In genomic region chr6:53648571-53648970, GRCh38 we compare ENCODE assay signal across 25 cellular contexts. TPM values are rescaled to one million over a fixed set of nuclear protein-coding genes. Genes with fewer than 3 reads are reported as not detected.
DNase-seq lines count a peak whose midpoint lies in the region; ATAC-seq and TF ChIP-seq lines count a peak whose summit lies in the region.
"Had no signal": no experiment of that assay in that cellular context is flagged by ENCODE, and none has a peak within 500 bp of the region (broad histone marks: within the 10 kb centered on the region; RNA-seq: fewer than 3 reads in every experiment).

No MANE protein-coding gene starts in this region.

- H3K27me3 Mint-ChIP-seq in stimulated activated naive CD8-positive, alpha-beta T cell treated with anti-CD3 and anti-CD28 coated beads, Interleukin-15, Interleukin-2, amounts not matched to agents 100 ng/mL and 50 ng/mL, for 24 hours, result no peaks in the 10 kb centered on the region
- H3K27me3 Mint-ChIP-seq in stimulated activated naive CD8-positive, alpha-beta T cell treated with anti-CD3 and anti-CD28 coated beads, Interleukin-15, amount 100 ng/mL, for 72 hours, result peaks cover 6% of the 10 kb centered on the region
- no peaks in the 10 kb centered on the region for H3K27me3 Mint-ChIP-seq in T-helper 17 cell

- no peaks in the 10 kb centered on the region for H3K9me3 Mint-ChIP-seq in stimulated activated naive CD8-positive, alpha-beta T cell treated with anti-CD3 and anti-CD28 coated beads, Interleukin-15, Interleukin-2, amounts not matched to agents 100 ng/mL and 50 ng/mL, for 24 hours
- no peaks in the 10 kb centered on the region for H3K9me3 Mint-ChIP-seq in stimulated activated naive CD8-positive, alpha-beta T cell treated with anti-CD3 and anti-CD28 coated beads, Interleukin-15, amount 100 ng/mL, for 72 hours

- no peak overlapping the region for H3K4me3 ChIP-seq in fibroblast of the aortic adventitia (ENCODE audit: low read depth, low read length)
- H3K4me3 ChIP-seq: heart left ventricle, skin epidermis, testis, vagina had no signal

- no peaks in the 10 kb centered on the region for H3K9me3 ChIP-seq in T-helper 17 cell (ENCODE audit: control insufficient read depth, low read length, poor library complexity, severe bottlenecking)
- H3K9me3 ChIP-seq: heart left ventricle, testis, vagina had no signal

- no peak for ATAC-seq in stimulated activated naive CD8-positive, alpha-beta T cell treated with anti-CD3 and anti-CD28 coated beads, Interleukin-15, amount 100 ng/mL, for 72 hours
- ATAC-seq in T-helper 17 cell (no peak), HG02623 (IDR thresholded peaks at IDR 0.05; ENCODE audit: unreplicated experiment) (no peak), HG02798 (IDR thresholded peaks at IDR 0.05; ENCODE audit: poor library complexity, unreplicated experiment) (no peak), GM21390 (IDR thresholded peaks at IDR 0.05; ENCODE audit: unreplicated experiment) (no peak)
- ATAC-seq: heart left ventricle, left colon had no signal

- H3K36me3 Mint-ChIP-seq in stimulated activated naive CD8-positive, alpha-beta T cell treated with anti-CD3 and anti-CD28 coated beads, Interleukin-15, Interleukin-2, amounts not matched to agents 100 ng/mL and 50 ng/mL, for 24 hours (ENCODE audit: low read depth), result no peaks in the 10 kb centered on the region
- no peaks in the 10 kb centered on the region for H3K36me3 Mint-ChIP-seq in T-helper 17 cell (ENCODE audit: low read depth)

- peaks cover 39% of the 10 kb centered on the region for H3K4me1 Mint-ChIP-seq in stimulated activated naive CD8-positive, alpha-beta T cell treated with anti-CD3 and anti-CD28 coated beads, Interleukin-15, Interleukin-2, amounts not matched to agents 100 ng/mL and 50 ng/mL, for 24 hours (ENCODE audit: low read depth)
- peaks cover 51% of the 10 kb centered on the region for H3K4me1 Mint-ChIP-seq in stimulated activated naive CD8-positive, alpha-beta T cell treated with anti-CD3 and anti-CD28 coated beads, Interleukin-15, amount 100 ng/mL, for 72 hours
- H3K4me1 Mint-ChIP-seq in T-helper 17 cell, result peaks cover 30% of the 10 kb centered on the region

- no peak for TF ChIP-seq CTCF in fibroblast of the aortic adventitia (IDR thresholded peaks at IDR 0.05; ENCODE audit: insufficient read depth, low read length)

- peak overlapping the region; percentile 15 for H3K27ac Mint-ChIP-seq in stimulated activated naive CD8-positive, alpha-beta T cell treated with anti-CD3 and anti-CD28 coated beads, Interleukin-15, Interleukin-2, amounts not matched to agents 100 ng/mL and 50 ng/mL, for 24 hours
- H3K27ac Mint-ChIP-seq in stimulated activated naive CD8-positive, alpha-beta T cell treated with anti-CD3 and anti-CD28 coated beads, Interleukin-15, amount 100 ng/mL, for 72 hours, result no peak overlapping the region
- peak overlapping the region; percentile 74 for H3K27ac Mint-ChIP-seq in T-helper 17 cell

- no peak for DNase-seq in stimulated activated naive CD8-positive, alpha-beta T cell treated with anti-CD3 and anti-CD28 coated beads, Interleukin-15, amount 100 ng/mL, for 72 hours
- DNase-seq in T-helper 17 cell (no peak), fibroblast of the aortic adventitia (ENCODE audit: low read depth) (peak; percentile 61)
- DNase-seq: activated CD4-positive, alpha-beta T cell treated with anti-CD3 and anti-CD28 coated beads, Interleukin-2, amount 50 U/mL, for 4 hours; activated naive CD4-positive, alpha-beta T cell; aorta; central memory CD4-positive, alpha-beta T cell; dermis blood vessel endothelial cell; EL; H7; heart left ventricle; left colon; mesendoderm; NCI-H1694 treated with DMSO at 0.1 percent for 48 hours; NCI-H2171 treated with DMSO at 0.1 percent for 48 hours; NCI-H524 treated with DMSO at 0.1 percent for 48 hours; nucleus accumbens; testis had no signal

- peak overlapping the region; percentile 7 for H3K4me3 Mint-ChIP-seq in stimulated activated naive CD8-positive, alpha-beta T cell treated with anti-CD3 and anti-CD28 coated beads, Interleukin-15, Interleukin-2, amounts not matched to agents 100 ng/mL and 50 ng/mL, for 24 hours
- H3K4me3 Mint-ChIP-seq in stimulated activated naive CD8-positive, alpha-beta T cell treated with anti-CD3 and anti-CD28 coated beads, Interleukin-15, amount 100 ng/mL, for 72 hours, result peak overlapping the region in 1 of 2 donors; percentile 39
- no peak overlapping the region for H3K4me3 Mint-ChIP-seq in T-helper 17 cell

RNA-seq across cellular contexts. Expression of gene KLHL31, which starts 17.0 kb away (rescaled TPM):
- total RNA-seq in T-helper 17 cell (under 1 TPM in 1 of 2 donors, not detected in 1; 0.08 TPM), fibroblast of the aortic adventitia (ENCODE audit: low replicate concordance) (0.09 and 0.65 TPM in 2 replicates)
- total RNA-seq: RPMI7951 had no signal

Comparison
In these comparisons a context has a peak if more than half of its experiments do, and no peak if none do; other contexts are left out.
1. H3K27ac Mint-ChIP-seq: peak in stimulated activated naive CD8-positive, alpha-beta T cell treated with anti-CD3 and anti-CD28 coated beads, Interleukin-15, Interleukin-2, amounts not matched to agents 100 ng/mL and 50 ng/mL, for 24 hours (single experiment) and T-helper 17 cell (single experiment); none in stimulated activated naive CD8-positive, alpha-beta T cell treated with anti-CD3 and anti-CD28 coated beads, Interleukin-15, amount 100 ng/mL, for 72 hours (0 of 2).